ENCODE assay signal across 8 cellular contexts in the genomic region with DNA sequence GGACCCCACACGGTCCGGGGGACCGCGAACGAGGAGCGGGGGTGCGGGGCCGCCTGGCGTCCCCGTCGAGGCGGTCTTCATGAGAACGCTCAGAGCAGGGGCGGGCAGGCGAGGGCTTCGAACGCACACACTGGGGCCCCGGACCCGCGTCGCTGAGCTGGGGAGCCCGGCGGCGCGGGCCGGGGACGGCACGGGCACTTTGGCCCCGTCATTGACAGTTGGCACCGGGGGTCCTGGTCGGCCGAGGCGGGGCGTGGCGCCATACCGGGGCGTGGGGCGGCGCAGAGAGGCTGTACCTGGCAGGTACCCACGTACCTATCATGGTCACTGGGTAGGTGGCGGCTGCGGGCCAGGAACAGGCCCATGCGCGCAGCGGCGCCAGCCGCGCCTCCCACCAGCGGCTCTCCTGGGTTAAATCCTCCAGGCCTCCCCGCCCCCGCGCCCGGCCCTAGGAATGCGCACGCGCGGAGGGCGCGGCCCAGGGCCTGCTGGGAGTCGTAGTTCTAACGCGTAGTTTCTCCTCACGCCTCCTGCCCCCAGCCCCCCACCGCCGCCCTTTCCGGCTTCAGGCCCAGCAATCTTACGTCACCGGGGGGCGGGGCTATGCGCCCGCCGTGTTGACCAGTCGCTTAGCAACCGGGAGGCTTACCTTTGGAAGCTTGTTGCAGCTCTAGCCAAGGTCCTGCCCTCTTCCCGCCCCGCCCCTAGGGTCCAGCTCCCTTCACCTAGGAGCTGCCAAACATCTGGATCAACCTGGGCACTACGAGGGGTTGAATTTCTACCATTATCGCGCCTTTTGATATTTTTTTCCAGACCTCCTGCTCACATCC. TPM values are rescaled to one million over a fixed set of nuclear protein-coding genes. Genes with fewer than 3 reads are reported as not detected.
A peak's percentile ranks its signal among the peaks of the same experiment; 100 is the strongest.
DNase-seq lines count a peak whose midpoint lies in the region; ATAC-seq and TF ChIP-seq lines count a peak whose summit lies in the region.

A gene (plus strand): TSS at position 628 of the 830 bp plus-strand sequence.
A gene (minus strand): TSS at position 420 of the 830 bp plus-strand sequence.

- H3K36me3 ChIP-seq in CD8-positive, alpha-beta T cell (ENCODE audit: insufficient read depth, low read length): no peaks in the 10 kb centered on the region
- no peaks in the 10 kb centered on the region for H3K36me3 ChIP-seq in OCI-LY7 (ENCODE audit: insufficient read depth, low read length)

- H3K9me3 Mint-ChIP-seq in CD8-positive, alpha-beta T cell: peaks cover 4% of the 10 kb centered on the region

- no peaks in the 10 kb centered on the region for H3K9me3 ChIP-seq in CD8-positive, alpha-beta T cell (ENCODE audit: low read length)
- no peaks in the 10 kb centered on the region for H3K9me3 ChIP-seq in OCI-LY7 (ENCODE audit: low read length)

- peak within 1 kb of the TSS; percentile 73 for H3K27ac ChIP-seq in CD8-positive, alpha-beta T cell (ENCODE audit: low read depth, low read length)
- H3K27ac ChIP-seq in OCI-LY7 (ENCODE audit: low read depth, low read length, poor library complexity, severe bottlenecking) (no peak within 1 kb of the TSS), epithelial cell of prostate (peak within 1 kb of the TSS; percentile 20)

- H3K4me1 ChIP-seq in CD8-positive, alpha-beta T cell (ENCODE audit: insufficient read depth, low read length): peaks cover 12% of the 10 kb centered on the region
- H3K4me1 ChIP-seq in OCI-LY7 (ENCODE audit: insufficient read depth, low read length, poor library complexity, severe bottlenecking): peaks cover 4% of the 10 kb centered on the region

- POLR2A ChIA-PET in CD8-positive, alpha-beta T cell (lab: Charles Lee): interaction anchor here (1.5 kb wide), 1 partner anchor 13 kb away, joined by 3 read pairs; no protein-coding TSS in a partner anchor
- POLR2A ChIA-PET in OCI-LY7 (lab: Charles Lee): interaction anchor here (0.6 to 1.6 kb wide), 4 partner anchors 11 to 1801 kb away, joined by 3 to 4 read pairs (median 4); no protein-coding TSS in a partner anchor

- peaks cover 16% of the 10 kb centered on the region for H3K4me1 Mint-ChIP-seq in CD8-positive, alpha-beta T cell (ENCODE audit: low read depth)

- no peak for TF ChIP-seq CTCF in CD8-positive, alpha-beta T cell (IDR thresholded peaks at IDR 0.05)
- TF ChIP-seq CTCF in GM20000 (IDR thresholded peaks at IDR 0.05; ENCODE audit: extremely low read depth, missing control alignments) (no peak), OCI-LY7 (conservative IDR thresholded peaks at IDR 0.05; ENCODE audit: low read length) (no peak)

- no peaks in the 10 kb centered on the region for H3K27me3 Mint-ChIP-seq in CD8-positive, alpha-beta T cell (ENCODE audit: low read depth)

- H3K9me2 ChIP-seq in OCI-LY7 (ENCODE audit: insufficient read depth, low read length): no peaks in the 10 kb centered on the region

- DNase-seq in CD8-positive, alpha-beta T cell: peak; percentile 95 to 99 (median 97)
- DNase-seq in GM20000 (ENCODE audit: low spot score) (peak; percentile 95), HS-5 (ENCODE audit: low read depth) (peak; percentile 89), OCI-LY7 (ENCODE audit: low spot score) (peak; percentile 96), activated T-cell treated with anti-CD3 and anti-CD28 coated beads for 48 hours (ENCODE audit: low read depth) (peak; percentile 98), epithelial cell of prostate (ENCODE audit: low read depth, low spot score) (peak; percentile 85), middle frontal gyrus (ENCODE audit: extremely low spot score, low spot score) (peak; percentile 96)
- DNase-seq in stimulated activated CD8-positive, alpha-beta memory T cell treated with anti-CD3 and anti-CD28 coated beads, Interleukin-15, amount 100 ng/mL, for 48 hours (ENCODE audit: low read depth in 2 of 2): peak; percentile 95 to 97

- peak; percentile 93 for ATAC-seq in CD8-positive, alpha-beta T cell

- H3K4me3 Mint-ChIP-seq in CD8-positive, alpha-beta T cell: peak within 1 kb of the TSS; percentile 96

- BruUV-seq in OCI-LY7 (replicated peaks; lab: Mats Ljungman, UMichigan): no TSS peak

- peaks cover 3% of the 10 kb centered on the region for H3K36me3 Mint-ChIP-seq in CD8-positive, alpha-beta T cell

- H4K20me1 ChIP-seq in OCI-LY7 (ENCODE audit: insufficient read depth, low read length): no peaks in the 10 kb centered on the region

- peak within 1 kb of the TSS; percentile 63 for H2AFZ ChIP-seq in OCI-LY7 (ENCODE audit: low read length)

- H3K79me2 ChIP-seq in OCI-LY7 (ENCODE audit: insufficient read depth, low read depth, low read length): no peaks in the 10 kb centered on the region

- no peaks in the 10 kb centered on the region for H3K27me3 ChIP-seq in CD8-positive, alpha-beta T cell (ENCODE audit: insufficient read depth, low read length)

- peak within 1 kb of the TSS; percentile 94 for H3K27ac Mint-ChIP-seq in CD8-positive, alpha-beta T cell

- H3K4me2 ChIP-seq in OCI-LY7 (ENCODE audit: low read length): peak within 1 kb of the TSS; percentile 77

- CTCF ChIA-PET in CD8-positive, alpha-beta T cell (lab: Charles Lee): no interaction called here
- CTCF ChIA-PET in OCI-LY7 (lab: Charles Lee; ENCODE audit: unreplicated experiment): no interaction called here

- peak within 1 kb of the TSS; percentile 87 for H3K4me3 ChIP-seq in CD8-positive, alpha-beta T cell (ENCODE audit: low read depth, low read length)
- H3K4me3 ChIP-seq in OCI-LY7 (ENCODE audit: low read depth, low read length, poor library complexity, severe bottlenecking): peak within 1 kb of the TSS; percentile 78

- intact Hi-C loops in CD8-positive, alpha-beta T cell (cut with DNase I, micrococcal nuclease): loop anchor here (1.0 to 5.0 kb wide), 4 partner anchors 687 to 1737 kb away; a partner anchor contains a TSS
- intact Hi-C loops in OCI-LY7 (cut with micrococcal nuclease; ENCODE audit: unreplicated experiment): loop anchor here (5.0 kb wide), 1 partner anchor 685 kb away; a partner anchor contains a TSS

RNA-seq across cellular contexts. Expression of the first gene that starts in this region (rescaled TPM):
- total RNA-seq in CD8-positive, alpha-beta T cell: under 1 TPM; 0.57 to 0.75 TPM
- total RNA-seq in OCI-LY7 (2014; rRNA removed; shearing (Covaris generic)): not detected in 2 replicates
- not detected in 2 replicates for total RNA-seq in OCI-LY7 (2022)

RNA-seq across cellular contexts. Expression of the second gene that starts in this region (rescaled TPM):
- 1 to 10 TPM; 3.4 to 3.6 TPM for total RNA-seq in CD8-positive, alpha-beta T cell
- 2.0 TPM in 1 of 2 replicates, not detected in the other for total RNA-seq in OCI-LY7 (2014; rRNA removed; shearing (Covaris generic))
- 0.85 and 1.3 TPM in 2 replicates for total RNA-seq in OCI-LY7 (2022)
